In genomic region chr19:47663911-47664771, GRCh38 we compare ENCODE assay signal across 8 cellular contexts. TPM values are rescaled to one million over a fixed set of nuclear protein-coding genes. Genes with fewer than 3 reads are reported as not detected.
DNase-seq lines count a peak whose midpoint lies in the region; ATAC-seq and TF ChIP-seq lines count a peak whose summit lies in the region.

No MANE protein-coding gene starts in this region.

- intact Hi-C loops in ovary (cut with DNase I), result loop anchor here in 1 of 4 donors (10.0 kb wide), 1 partner anchor 59 kb away; the partner anchor contains the start of gene BICRA
- intact Hi-C loops in CD4-positive, alpha-beta T cell (cut with DNase I, micrococcal nuclease), result no loop called here

- H3K36me3 ChIP-seq in ovary, result no peaks in the 10 kb centered on the region

- H3K4me3 Mint-ChIP-seq in CD4-positive, alpha-beta T cell, result no peak overlapping the region

- peaks cover 22% of the 10 kb centered on the region for H3K4me1 Mint-ChIP-seq in CD4-positive, alpha-beta T cell (ENCODE audit: low read depth)

- peaks cover 12% of the 10 kb centered on the region for H3K4me1 ChIP-seq in ovary (ENCODE audit: insufficient read depth)

- CTCF ChIA-PET in CD4-positive, alpha-beta T cell (lab: Charles Lee), result no interaction called here

- H3K9me3 Mint-ChIP-seq in CD4-positive, alpha-beta T cell, result no peaks in the 10 kb centered on the region

- H3K27ac Mint-ChIP-seq in CD4-positive, alpha-beta T cell, result no peak overlapping the region

- no peak overlapping the region for H3K4me3 ChIP-seq in ovary

- H3K27me3 Mint-ChIP-seq in CD4-positive, alpha-beta T cell, result no peaks in the 10 kb centered on the region

- H3K36me3 Mint-ChIP-seq in CD4-positive, alpha-beta T cell (ENCODE audit: low read depth), result peaks cover 40% of the 10 kb centered on the region

- TF ChIP-seq EP300 in ovary (IDR thresholded peaks at IDR 0.05), result peak; percentile 85

- peak overlapping the region; percentile 74 to 93 for H3K27ac ChIP-seq in ovary
- H3K27ac ChIP-seq in CD4-positive, alpha-beta T cell (ENCODE audit: low read depth, low read length), result no peak overlapping the region

- WGBS in ovary, 3 donors, result 45 to 49% (median 45%) methylated on average over 24 of the region's 24 CpGs

- TF ChIP-seq CTCF in ovary (IDR thresholded peaks at IDR 0.05), result no peak
- TF ChIP-seq CTCF in CD4-positive, alpha-beta T cell (IDR thresholded peaks at IDR 0.05), result no peak

- ATAC-seq in HG02973 (IDR thresholded peaks at IDR 0.05; ENCODE audit: unreplicated experiment) (no peak), GM21528 (IDR thresholded peaks at IDR 0.05; ENCODE audit: low FRiP score, unreplicated experiment) (no peak), HG03108 (IDR thresholded peaks at IDR 0.05; ENCODE audit: unreplicated experiment) (no peak)
- no peak for ATAC-seq in CD4-positive, alpha-beta T cell (ENCODE audit: poor library complexity)

- no peak for TF ChIP-seq POLR2A in ovary (IDR thresholded peaks at IDR 0.05)

- DNase-seq in C1 segment of cervical spinal cord (lab: John Stamatoyannopoulos, UW) (peak in 10 of 14 donors; percentile 16 to 69 (median 36)), RPMI7951 (ENCODE audit: low read depth) (peak; percentile 91), fibroblast of peridontal ligament (ENCODE audit: extremely low read depth) (peak; percentile 100), ovary (peak; percentile 61 to 88 (median 73))
- no peak for DNase-seq in CD4-positive, alpha-beta T cell

- no peaks in the 10 kb centered on the region for H3K9me3 ChIP-seq in ovary
- H3K9me3 ChIP-seq in CD4-positive, alpha-beta T cell (ENCODE audit: control insufficient read depth, low read length), result no peaks in the 10 kb centered on the region

- H3K27me3 ChIP-seq in ovary, result no peaks in the 10 kb centered on the region
- H3K27me3 ChIP-seq in CD4-positive, alpha-beta T cell (ENCODE audit: control insufficient read depth, insufficient read depth, low read length), result no peaks in the 10 kb centered on the region

- POLR2A ChIA-PET in CD4-positive, alpha-beta T cell (lab: Charles Lee), result no interaction called here

RNA-seq across cellular contexts. Expression of gene EHD2, which starts 49.1 kb away (rescaled TPM):
- total RNA-seq in RPMI7951 (2014; rRNA removed; shearing (Covaris generic)), result 65.1 and 67.4 TPM in 2 replicates
- total RNA-seq in ovary, result 100 to 1,000 TPM in 5 of 7 donors, 10 to 100 TPM in 2; 28.0 to 162 (median 129) TPM
- polyA plus RNA-seq in ovary, result 10 to 100 TPM; 62.4 to 86.0 TPM
- total RNA-seq in CD4-positive, alpha-beta T cell, result under 1 TPM in 1 of 2 experiments, not detected in 1; 0.16 TPM

RNA-seq across cellular contexts. Expression of gene BICRA, which starts 55.2 kb away (rescaled TPM):
- total RNA-seq in RPMI7951 (2014; rRNA removed; shearing (Covaris generic)), result 2.8 and 4.4 TPM in 2 replicates
- 10 to 100 TPM in 5 of 7 donors, 1 to 10 TPM in 2; 3.7 to 21.7 (median 13.1) TPM for total RNA-seq in ovary
- polyA plus RNA-seq in ovary, result 10 to 100 TPM in 1 of 2 donors, 1 to 10 TPM in 1; 8.1 to 10.1 TPM
- total RNA-seq in CD4-positive, alpha-beta T cell, result 10 to 100 TPM; 21.2 to 22.0 TPM

Comparison
In these comparisons a context has a peak if more than half of its experiments do, and no peak if none do; other contexts are left out.
1. DNase-seq: peak in C1 segment of cervical spinal cord (10 of 14), RPMI7951 (single experiment), fibroblast of peridontal ligament (single experiment) and ovary (5 of 5); none in CD4-positive, alpha-beta T cell (0 of 10).
2. RNA of gene EHD2, which starts 49.1 kb away (total RNA-seq): 28.0 to 162 TPM in ovary and 65.1 to 67.4 TPM in RPMI7951; 0.16 TPM in CD4-positive, alpha-beta T cell; every median in the first group is over 10 times any median in the second.